Comparison of ENCODE assay signal across 11 cellular contexts in genomic region chr15:64464271-64465005, GRCh38. TPM values are rescaled to one million over a fixed set of nuclear protein-coding genes. Genes with fewer than 3 reads are reported as not detected.
DNase-seq lines count a peak whose midpoint lies in the region; ATAC-seq and TF ChIP-seq lines count a peak whose summit lies in the region.
"Had no signal": no experiment of that assay in that cellular context is flagged by ENCODE, and none has a peak within 500 bp of the region (broad histone marks: within the 10 kb centered on the region; RNA-seq: fewer than 3 reads in every experiment).

No MANE protein-coding gene starts in this region.

- in situ Hi-C loops in astrocyte of the spinal cord (cut with HindIII; ENCODE audit: low sequenced_read_pairs), result no loop called here

- no peak overlapping the region for H3K4me3 Mint-ChIP-seq in activated CD4-positive, alpha-beta T cell treated with anti-CD3 and anti-CD28 coated beads, Interleukin-2, amount 10 ng/mL, durations not matched to agents 7 days and 5 days

- POLR2A ChIA-PET in activated CD4-positive, alpha-beta T cell treated with anti-CD3 and anti-CD28 coated beads, Interleukin-2, amount 10 ng/mL, durations not matched to agents 7 days and 5 days (lab: Charles Lee), result no interaction called here

- no peak for ATAC-seq in Right ventricle myocardium inferior

- intact Hi-C loops in Right ventricle myocardium inferior (cut with DNase I), result loop anchor here (10.0 kb wide), 1 partner anchor 170 kb away; no protein-coding TSS in a partner anchor

- no peak for DNase-seq in activated CD4-positive, alpha-beta T cell treated with anti-CD3 and anti-CD28 coated beads, Interleukin-2, amount 10 ng/mL, durations not matched to agents 7 days and 5 days
- DNase-seq in activated CD4-positive, alpha-beta T cell treated with anti-CD3 and anti-CD28 coated beads, Interleukin-2, amount 50 U/mL, for 1 hour, result no peak
- DNase-seq in NCI-H2029 (lab: John Stamatoyannopoulos, UW) (peak; percentile 83), astrocyte of the spinal cord (ENCODE audit: low read depth, low spot score) (peak; percentile 26), pulmonary artery endothelial cell (ENCODE audit: low read depth, low spot score) (peak; percentile 8), Right ventricle myocardium inferior (ENCODE audit: missing footprints) (no peak), cortex of kidney (lab: John Stamatoyannopoulos, UW) (no peak), NCI-H2227 treated with DMSO at 0.1 percent for 48 hours (lab: John Stamatoyannopoulos, UW) (no peak)
- DNase-seq: amniotic stem cell had no signal

- H3K4me1 Mint-ChIP-seq in activated CD4-positive, alpha-beta T cell treated with anti-CD3 and anti-CD28 coated beads, Interleukin-2, amount 10 ng/mL, durations not matched to agents 7 days and 5 days, result peaks cover 70% of the 10 kb centered on the region

- CTCF ChIA-PET in activated CD4-positive, alpha-beta T cell treated with anti-CD3 and anti-CD28 coated beads, Interleukin-2, amount 10 ng/mL, durations not matched to agents 7 days and 5 days (lab: Charles Lee), result interaction anchor here (0.7 kb wide), 1 partner anchor 127 kb away, joined by 3 read pairs; no protein-coding TSS in a partner anchor

- peak overlapping the region; percentile 28 for H3K27ac Mint-ChIP-seq in activated CD4-positive, alpha-beta T cell treated with anti-CD3 and anti-CD28 coated beads, Interleukin-2, amount 10 ng/mL, durations not matched to agents 7 days and 5 days

- no peaks in the 10 kb centered on the region for H3K27me3 Mint-ChIP-seq in activated CD4-positive, alpha-beta T cell treated with anti-CD3 and anti-CD28 coated beads, Interleukin-2, amount 10 ng/mL, durations not matched to agents 7 days and 5 days

- no peak overlapping the region for H3K4me3 ChIP-seq in astrocyte of the spinal cord (ENCODE audit: low read depth, low read length)
- H3K4me3 ChIP-seq: SJCRH30, thoracic aorta had no signal

- peaks cover 34% of the 10 kb centered on the region for H3K36me3 Mint-ChIP-seq in activated CD4-positive, alpha-beta T cell treated with anti-CD3 and anti-CD28 coated beads, Interleukin-2, amount 10 ng/mL, durations not matched to agents 7 days and 5 days (ENCODE audit: low read depth)

- TF ChIP-seq CTCF in astrocyte of the spinal cord (IDR thresholded peaks at IDR 0.05; ENCODE audit: low read depth, low read length), result no peak

- no peaks in the 10 kb centered on the region for H3K9me3 Mint-ChIP-seq in activated CD4-positive, alpha-beta T cell treated with anti-CD3 and anti-CD28 coated beads, Interleukin-2, amount 10 ng/mL, durations not matched to agents 7 days and 5 days

RNA-seq across cellular contexts. Expression of gene ZNF609, which starts 4.1 kb away (rescaled TPM):
- 10 to 100 TPM; 38.9 to 42.1 TPM for total RNA-seq in activated CD4-positive, alpha-beta T cell treated with anti-CD3 and anti-CD28 coated beads, Interleukin-2, amount 10 ng/mL, durations not matched to agents 7 days and 5 days
- total RNA-seq in pulmonary artery endothelial cell (21.7 and 30.8 TPM in 2 replicates), Right ventricle myocardium inferior (16.9 TPM)

Comparison
In these comparisons a context has a peak if more than half of its experiments do, and no peak if none do; other contexts are left out.
1. DNase-seq: peak in NCI-H2029 (single experiment), astrocyte of the spinal cord (single experiment) and pulmonary artery endothelial cell (single experiment); none in activated CD4-positive, alpha-beta T cell treated with anti-CD3 and anti-CD28 coated beads, Interleukin-2, amount 10 ng/mL, durations not matched to agents 7 days and 5 days (single experiment), activated CD4-positive, alpha-beta T cell treated with anti-CD3 and anti-CD28 coated beads, Interleukin-2, amount 50 U/mL, for 1 hour (single experiment), Right ventricle myocardium inferior (single experiment), cortex of kidney (single experiment) and NCI-H2227 treated with DMSO at 0.1 percent for 48 hours (single experiment).